16 cellular contexts compared by ENCODE assay signal in the genomic region with DNA sequence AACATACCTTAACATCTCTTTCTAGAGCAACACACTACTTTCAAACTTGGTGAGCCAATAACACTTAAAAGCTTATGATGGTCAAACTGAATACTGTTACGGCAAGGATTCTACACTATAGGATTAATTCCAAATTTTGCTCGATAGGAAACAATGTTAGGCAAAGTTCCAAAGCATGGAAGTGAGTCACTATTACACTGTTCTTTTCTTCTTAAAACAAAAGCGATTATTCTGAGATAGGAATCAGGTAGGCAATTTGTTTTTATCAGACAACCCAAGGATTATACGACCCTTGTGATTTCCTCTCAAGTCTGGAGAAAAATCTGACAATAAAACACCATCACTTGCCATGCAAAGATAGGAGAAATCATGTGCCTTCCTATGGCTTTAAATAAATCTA.
"Had no signal": no experiment of that assay in that cellular context is flagged by ENCODE, and none has a peak within 500 bp of the region (broad histone marks: within the 10 kb centered on the region; RNA-seq: fewer than 3 reads in every experiment).

No MANE protein-coding gene starts in this region.

- H3K9me3 ChIP-seq: mucosa of descending colon, pancreas, right lobe of liver, thyroid gland had no signal

- DNase-seq: activated gamma-delta T cell treated with Interleukin-2 at 50 U/mL for 16 hours; activated T-cell treated with anti-CD3 and anti-CD28 coated beads, Interleukin-2, amount 50 U/mL, for 1 hour; aorta; brain microvascular endothelial cell; left cardiac atrium; mesenchymal stem cell; mucosa of descending colon; nephron progenitor cell; pancreas; right lobe of liver; stimulated activated CD4-positive, alpha-beta T cell treated with anti-CD3 and anti-CD28 coated beads, Interleukin-1b, Interleukin-23, amount 100 ng/mL, for 48 hours; substantia nigra; T-helper 9 cell; thyroid gland had no signal

- H3K4me3 ChIP-seq: coronary artery, mucosa of descending colon, pancreas, right lobe of liver, skin epidermis, thyroid gland had no signal

- H3K27ac ChIP-seq: brain microvascular endothelial cell, coronary artery, pancreas, right lobe of liver, skin epidermis, thyroid gland had no signal

- ATAC-seq: left cardiac atrium, mucosa of descending colon, pancreas, right lobe of liver had no signal

- H3K4me1 ChIP-seq: pancreas, right lobe of liver, thyroid gland had no signal

- H3K27me3 ChIP-seq: brain microvascular endothelial cell, right lobe of liver, thyroid gland had no signal
